In the genomic region with DNA sequence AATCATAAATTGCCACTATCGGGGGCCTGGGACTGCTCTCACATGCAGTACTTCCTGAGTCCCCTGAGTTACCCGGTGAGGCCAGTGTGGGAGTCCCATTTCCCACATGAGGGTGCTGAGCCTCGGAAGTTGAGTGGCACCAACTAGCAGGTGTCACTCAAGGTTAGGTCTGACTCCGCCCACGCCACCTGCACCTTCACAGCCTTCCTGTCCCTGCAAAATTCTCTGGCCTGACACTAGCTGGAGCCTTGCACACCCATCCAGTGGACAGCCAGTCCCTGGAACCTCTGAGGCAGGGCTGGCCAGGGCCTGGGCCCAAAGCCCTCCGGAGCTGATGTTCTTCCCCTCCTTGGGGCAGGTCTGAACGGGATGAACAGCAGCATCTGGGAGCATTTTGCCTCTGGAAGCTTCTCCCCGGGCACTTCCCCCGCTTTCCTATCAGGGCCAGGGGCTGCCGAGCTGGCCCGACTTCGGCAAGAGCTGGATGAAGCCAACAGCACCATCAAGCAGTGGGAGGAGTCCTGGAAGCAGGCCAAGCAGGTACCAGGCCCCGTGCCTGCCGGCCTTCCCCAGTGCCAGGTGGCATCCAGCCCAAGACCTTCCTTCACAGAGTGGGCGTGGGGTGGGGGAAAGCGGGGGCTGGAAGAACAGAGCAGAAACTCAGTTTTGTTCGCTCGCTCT, we compare ENCODE assay signal across 10 cellular contexts. TPM values are rescaled to one million over a fixed set of nuclear protein-coding genes. Genes with fewer than 3 reads are reported as not detected.
A peak's percentile ranks its signal among the peaks of the same experiment; 100 is the strongest.
DNase-seq lines count a peak whose midpoint lies in the region; ATAC-seq, FAIRE-seq and TF ChIP-seq lines count a peak whose summit lies in the region.
"Had no signal": no experiment of that assay in that cellular context is flagged by ENCODE, and none has a peak within 500 bp of the region (broad histone marks: within the 10 kb centered on the region; RNA-seq: fewer than 3 reads in every experiment).

No MANE protein-coding gene starts in this region.

- H3K4me3 ChIP-seq in WERI-Rb-1 (ENCODE audit: low read depth, low read length) (no peak overlapping the region), upper lobe of right lung (no peak overlapping the region)

- peak; percentile 32 for DNase-seq in stimulated activated CD4-positive, alpha-beta T cell treated with anti-CD3 and anti-CD28 coated beads, Interleukin-12 subunit alpha, Interleukin-12 subunit beta, amount 100 ng/mL, for 4 hours
- DNase-seq in stimulated activated CD4-positive, alpha-beta T cell treated with anti-CD3 and anti-CD28 coated beads, Interleukin-1b, Interleukin-23, amount 100 ng/mL, for 48 hours: no peak
- peak; percentile 65 for DNase-seq in WERI-Rb-1
- peak; percentile 29 to 63 for DNase-seq in frontal cortex (ENCODE audit: low spot score in 2 of 2)
- DNase-seq in upper lobe of right lung: no peak
- no peak for DNase-seq in urothelium cell line (ENCODE audit: low spot score)
- no peak for DNase-seq in GM19240 (ENCODE audit: insufficient read length, low spot score)
- DNase-seq: IMR-90 had no signal

- intact Hi-C loops in upper lobe of right lung (cut with DNase I): no loop called here

- TF ChIP-seq CTCF in WERI-Rb-1 (IDR thresholded peaks at IDR 0.05; ENCODE audit: low read depth, low read length): no peak
- no peak for TF ChIP-seq CTCF in upper lobe of right lung (IDR thresholded peaks at IDR 0.05)

- FAIRE-seq in frontal cortex (lab: Jason Lieb, UNC) (no peak), urothelium cell line (lab: Jason Lieb, UNC) (no peak)

- ATAC-seq in upper lobe of right lung (peak; percentile 27), GM19463 (IDR thresholded peaks at IDR 0.05; ENCODE audit: unreplicated experiment) (no peak)

- H3K4me1 ChIP-seq in upper lobe of right lung: peaks cover 4% of the 10 kb centered on the region

- H3K27me3 ChIP-seq in WERI-Rb-1 (ENCODE audit: insufficient read depth, low read depth, severe bottlenecking) (no peaks in the 10 kb centered on the region), upper lobe of right lung (no peaks in the 10 kb centered on the region)

- H3K36me3 ChIP-seq in WERI-Rb-1: peaks cover 88% of the 10 kb centered on the region
- H3K36me3 ChIP-seq in upper lobe of right lung: peaks cover 78% of the 10 kb centered on the region

- H3K9me3 ChIP-seq in WERI-Rb-1 (ENCODE audit: severe bottlenecking) (no peaks in the 10 kb centered on the region), upper lobe of right lung (no peaks in the 10 kb centered on the region)

- H3K27ac ChIP-seq in WERI-Rb-1 (peak overlapping the region; percentile 48), upper lobe of right lung (no peak overlapping the region)
- H3K27ac ChIP-seq: epithelial cell of prostate had no signal

RNA-seq across cellular contexts. Expression of gene UNC13D, which starts 21.9 kb away (rescaled TPM):
- total RNA-seq in frontal cortex: 0.41 TPM
- 145 TPM for total RNA-seq in upper lobe of right lung

RNA-seq across cellular contexts. Expression of gene WBP2, which starts 32.9 kb away (rescaled TPM):
- total RNA-seq in frontal cortex (22.0 TPM), upper lobe of right lung (156 TPM)

RNA-seq across cellular contexts. Expression of gene UNK, which starts 37.7 kb away (rescaled TPM):
- 21.2 TPM for total RNA-seq in frontal cortex
- total RNA-seq in upper lobe of right lung: 27.1 TPM

RNA-seq across cellular contexts. Expression of gene TRIM47, which starts 56.1 kb away (rescaled TPM):
- total RNA-seq in frontal cortex: 13.9 TPM
- 31.0 TPM for total RNA-seq in upper lobe of right lung

RNA-seq across cellular contexts. Expression of gene GALK1, which starts 57.3 kb away (rescaled TPM):
- total RNA-seq in frontal cortex (13.5 TPM), upper lobe of right lung (31.6 TPM)

Comparison
In these comparisons a context has a peak if more than half of its experiments do, and no peak if none do; other contexts are left out.
1. DNase-seq: peak in stimulated activated CD4-positive, alpha-beta T cell treated with anti-CD3 and anti-CD28 coated beads, Interleukin-12 subunit alpha, Interleukin-12 subunit beta, amount 100 ng/mL, for 4 hours (single experiment), WERI-Rb-1 (single experiment) and frontal cortex (2 of 2); none in stimulated activated CD4-positive, alpha-beta T cell treated with anti-CD3 and anti-CD28 coated beads, Interleukin-1b, Interleukin-23, amount 100 ng/mL, for 48 hours (single experiment), upper lobe of right lung (single experiment), urothelium cell line (single experiment) and GM19240 (single experiment).
2. RNA of gene UNC13D, which starts 21.9 kb away (total RNA-seq): 145 TPM in upper lobe of right lung (single experiment); 0.41 TPM in frontal cortex (single experiment); every median in the first group is over 100 times any median in the second.